20 cellular contexts compared by ENCODE assay signal in the genomic region with DNA sequence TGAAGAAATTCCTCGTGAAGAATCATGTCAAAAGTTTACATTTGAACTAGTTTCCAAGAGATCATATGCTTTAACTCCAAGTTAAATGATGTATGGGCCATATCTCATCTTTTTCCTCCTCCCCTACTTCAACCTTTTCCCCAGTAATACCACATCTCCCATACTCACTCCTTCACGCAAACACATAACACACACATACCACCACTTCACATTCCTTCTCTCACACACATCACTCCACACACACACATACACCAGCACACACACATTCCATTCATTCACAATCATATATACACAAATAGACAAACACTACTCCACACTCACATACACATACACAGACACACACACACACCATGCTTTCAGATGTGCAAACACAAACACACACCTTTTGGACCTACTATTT.
DNase-seq lines count a peak whose midpoint lies in the region; ATAC-seq, FAIRE-seq and TF ChIP-seq lines count a peak whose summit lies in the region.
"Had no signal": no experiment of that assay in that cellular context is flagged by ENCODE, and none has a peak within 500 bp of the region (broad histone marks: within the 10 kb centered on the region; RNA-seq: fewer than 3 reads in every experiment).

No MANE protein-coding gene starts in this region.

- H4K20me1 ChIP-seq in H1 (replicated peaks in 1 of 2; ENCODE audit: control insufficient read depth in 1 of 2, insufficient read depth in 2 of 2, low read length in 2 of 2), result no peaks in the 10 kb centered on the region

- no peak overlapping the region for H3K4me3 ChIP-seq in AG10803 (ENCODE audit: low read length)
- no peak overlapping the region for H3K4me3 ChIP-seq in H1 (ENCODE audit: extremely low read depth in 1 of 4, insufficient read depth in 2 of 4, low read depth in 3 of 4, low read length in 4 of 4)
- no peak overlapping the region for H3K4me3 ChIP-seq in adrenal gland
- H3K4me3 ChIP-seq: GM12878, GM23248 had no signal

- no peaks in the 10 kb centered on the region for H3K79me1 ChIP-seq in H1 (ENCODE audit: low read depth, low read length)

- H3K18ac ChIP-seq in H1 (ENCODE audit: extremely low read depth, low read length), result no peak overlapping the region

- H2BK120ac ChIP-seq in H1 (replicated peaks; ENCODE audit: low read depth, low read length), result no peak overlapping the region

- no peak overlapping the region for H2BK5ac ChIP-seq in H1 (ENCODE audit: low read depth, low read length)

- ATAC-seq in HG02610 (IDR thresholded peaks at IDR 0.05; ENCODE audit: unreplicated experiment) (no peak), GM18519 (IDR thresholded peaks at IDR 0.05; ENCODE audit: low FRiP score, unreplicated experiment) (no peak)
- ATAC-seq: GM12878 had no signal

- H3K23ac ChIP-seq in H1 (ENCODE audit: insufficient read length), result no peak overlapping the region

- no peak for TF ChIP-seq RAD21 in H1 (IDR thresholded peaks at IDR 0.05 in 1 of 2, conservative IDR thresholded peaks at IDR 0.05 in 1 of 2; ENCODE audit: low read depth in 2 of 2, low read length in 2 of 2)

- H3K9me3 ChIP-seq in H1 (ENCODE audit: insufficient read depth in 2 of 2, low read depth in 1 of 2, low read length in 1 of 2), result no peaks in the 10 kb centered on the region
- H3K9me3 ChIP-seq in adrenal gland (replicated peaks in 1 of 3), result no peaks in the 10 kb centered on the region

- H2BK15ac ChIP-seq in H1 (ENCODE audit: low read length), result peak overlapping the region; percentile 77

- H3K27ac Mint-ChIP-seq in HFFc6 (peak overlapping the region; percentile 18), mesothelial cell of epicardium (peak overlapping the region; percentile 1)
- H3K27ac Mint-ChIP-seq: B cell had no signal

- no peak overlapping the region for H3K9ac ChIP-seq in H1 (replicated peaks in 1 of 4; ENCODE audit: extremely low read depth in 1 of 4, low read depth in 3 of 4, low read length in 3 of 4)
- H3K9ac ChIP-seq: GM23248 had no signal

- no peaks in the 10 kb centered on the region for H3K36me3 ChIP-seq in H1 (ENCODE audit: control insufficient read depth in 2 of 4, insufficient read depth in 4 of 4, low read length in 3 of 4)
- no peaks in the 10 kb centered on the region for H3K36me3 ChIP-seq in adrenal gland (replicated peaks in 1 of 2)

- WGBS in H1 (ENCODE audit: extremely low coverage in 1 of 2, insufficient coverage in 1 of 2, insufficient read length in 1 of 2, insufficient replicate concordance in 2 of 2, low coverage in 1 of 2, low lambda C conversion rate in 2 of 2, missing lambda C conversion rate in 1 of 2), 2 experiments, result 50 to 100% methylated on average over 1 to 2 of the region's 2 CpGs
- WGBS in adrenal gland, 4 donors, result 56 to 89% (median 74%) methylated on average over 2 of the region's 2 CpGs

- TF ChIP-seq CTCF in AG10803 (conservative IDR thresholded peaks at IDR 0.05; ENCODE audit: low read length) (no peak), HFFc6 (IDR thresholded peaks at IDR 0.05) (no peak), H1 (IDR thresholded peaks at IDR 0.05; ENCODE audit: control extremely low read depth in 1 of 3, insufficient read depth in 1 of 3, low read depth in 1 of 3, low read length in 3 of 3) (no peak), mesothelial cell of epicardium (IDR thresholded peaks at IDR 0.05; ENCODE audit: unreplicated experiment) (no peak), adrenal gland (IDR thresholded peaks at IDR 0.05) (no peak)

- DNase-seq in AG10803 (ENCODE audit: low read depth), result peak; percentile 44
- DNase-seq in HFFc6, result no peak
- DNase-seq in H1 (ENCODE audit: low read depth in 1 of 2, low spot score in 2 of 2), result no peak
- no peak for DNase-seq in mesothelial cell of epicardium (ENCODE audit: low spot score in 2 of 2, unreplicated experiment in 2 of 2)
- no peak for DNase-seq in adrenal gland
- DNase-seq in H54 (ENCODE audit: insufficient read length, low spot score), result no peak
- DNase-seq: GF-D8, GM23248, KBM-7, NCI-H1694 treated with DMSO at 0.1 percent for 48 hours, NCI-H2107, NCI-H510A, NCI-H82, Right ventricle myocardium superior had no signal

- TF ChIP-seq POLR2A in H1 (IDR thresholded peaks at IDR 0.05; ENCODE audit: control extremely low read depth in 1 of 2, low read depth in 2 of 2, low read length in 2 of 2), result no peak
- no peak for TF ChIP-seq POLR2A in adrenal gland (IDR thresholded peaks at IDR 0.05)
- no peak for TF ChIP-seq POLR2A in H54 (IDR thresholded peaks at IDR 0.05; ENCODE audit: low read depth, low read length)

- CTCF ChIA-PET in H1 (lab: Charles Lee; ENCODE audit: partially characterized antibody), result no interaction called here

- H3K4me1 ChIP-seq in H1 (replicated peaks in 1 of 4; ENCODE audit: control insufficient read depth in 3 of 4, insufficient read depth in 4 of 4, low read length in 3 of 4) (peaks cover 0 to 8% (median 0%) of the 10 kb centered on the region in 4 experiments; a peak in 1 of 7 replicates), adrenal gland (replicated peaks in 1 of 2) (peaks cover 0 to 12% of the 10 kb centered on the region in 2 donors)

- H4K91ac ChIP-seq in H1 (replicated peaks; ENCODE audit: insufficient read length, low read length), result no peak overlapping the region

- no peaks in the 10 kb centered on the region for H3K9me3 Mint-ChIP-seq in HFFc6
- H3K9me3 Mint-ChIP-seq in mesothelial cell of epicardium, result peaks cover 3% of the 10 kb centered on the region

- H3K36me3 Mint-ChIP-seq in HFFc6 (ENCODE audit: low read depth) (no peaks in the 10 kb centered on the region; the same call in 1 of the 2 replicates), mesothelial cell of epicardium (no peaks in the 10 kb centered on the region)

- POLR2A ChIA-PET in H1 (lab: Charles Lee; ENCODE audit: partially characterized antibody), result no interaction called here

- H3K27ac ChIP-seq in H1 (ENCODE audit: low read depth, low read length), result no peak overlapping the region
- H3K27ac ChIP-seq in adrenal gland, result no peak overlapping the region
- H3K27ac ChIP-seq: 22Rv1, GM23248 had no signal

- H3K56ac ChIP-seq in H1 (replicated peaks; ENCODE audit: insufficient read length, low read depth, low read length), result no peak overlapping the region

- TF ChIP-seq EP300 in H1 (IDR thresholded peaks at IDR 0.05; ENCODE audit: borderline replicate concordance in 1 of 2, low read depth in 2 of 2, low read length in 2 of 2), result no peak

- FAIRE-seq in H1 (lab: Jason Lieb, UNC), result no peak
- no peak for FAIRE-seq in H54 (lab: Jason Lieb, UNC)
- FAIRE-seq: GM12878, GM19239 had no signal

- H3K79me2 ChIP-seq in H1 (ENCODE audit: control insufficient read depth in 1 of 2, insufficient read depth in 2 of 2, low read length in 2 of 2), result no peaks in the 10 kb centered on the region

- no peak overlapping the region for H3K14ac ChIP-seq in H1 (ENCODE audit: insufficient read length)

- H2BK12ac ChIP-seq in H1 (ENCODE audit: low read depth, low read length), result no peak overlapping the region

- H4K8ac ChIP-seq in H1 (ENCODE audit: extremely low read depth, insufficient read depth, low read length), result no peak overlapping the region

- H3K4ac ChIP-seq in H1 (replicated peaks; ENCODE audit: insufficient read length, low read depth, low read length), result no peak overlapping the region

- H3K27me3 ChIP-seq in H1 (replicated peaks in 1 of 4; ENCODE audit: control insufficient read depth in 3 of 4, extremely low read depth in 1 of 4, insufficient read depth in 3 of 4, low read length in 3 of 4) (no peaks in the 10 kb centered on the region), adrenal gland (no peaks in the 10 kb centered on the region)

- H3K4me1 Mint-ChIP-seq in HFFc6 (ENCODE audit: low read depth) (peaks cover 46% of the 10 kb centered on the region), mesothelial cell of epicardium (peaks cover 43% of the 10 kb centered on the region)
- H3K4me1 Mint-ChIP-seq: B cell had no signal

- no peak overlapping the region for H2AK5ac ChIP-seq in H1 (ENCODE audit: low read depth, low read length)

- H4K5ac ChIP-seq in H1 (ENCODE audit: insufficient read length, low read depth, low read length), result no peak overlapping the region

- H3K23me2 ChIP-seq in H1 (ENCODE audit: low read depth, low read length), result peaks cover 3% of the 10 kb centered on the region; the same call in 1 of the 2 replicates

- H3K27me3 Mint-ChIP-seq in HFFc6 (ENCODE audit: insufficient read depth), result no peaks in the 10 kb centered on the region; the same call in 1 of the 2 replicates
- H3K27me3 Mint-ChIP-seq in mesothelial cell of epicardium (ENCODE audit: low read depth), result no peaks in the 10 kb centered on the region
- H3K27me3 Mint-ChIP-seq: B cell had no signal

- H2BK20ac ChIP-seq in H1 (ENCODE audit: low read length), result no peak overlapping the region; the same call in 1 of the 2 replicates

- H2AFZ ChIP-seq in H1 (ENCODE audit: low read length), result no peak overlapping the region
- H2AFZ ChIP-seq: GM23248 had no signal

- no peak overlapping the region for H3K4me3 Mint-ChIP-seq in HFFc6
- no peak overlapping the region for H3K4me3 Mint-ChIP-seq in mesothelial cell of epicardium
- H3K4me3 Mint-ChIP-seq: B cell had no signal

- intact Hi-C loops in adrenal gland (cut with DNase I), result no loop called here

- no peak overlapping the region for H3K4me2 ChIP-seq in H1 (ENCODE audit: insufficient read depth in 1 of 2, low read depth in 2 of 2, low read length in 2 of 2)

TF ChIP-seq in H1, 55 proteins besides CTCF, POLR2A, EP300 and RAD21:
- TF ChIP-seq NRF1 (IDR thresholded peaks at IDR 0.05; ENCODE audit: low read depth, low read length) (no peak), TCF12 (IDR thresholded peaks at IDR 0.05; ENCODE audit: low read depth, low read length) (no peak), RXRA (IDR thresholded peaks at IDR 0.05; ENCODE audit: insufficient read depth, low read depth, low read length) (no peak), RBBP5 (IDR thresholded peaks at IDR 0.05; ENCODE audit: borderline replicate concordance, low read depth, low read length) (no peak), TAF7 (optimal IDR thresholded peaks at IDR 0.05; ENCODE audit: borderline replicate concordance, low read depth, low read length) (no peak), PHF8 (conservative IDR thresholded peaks at IDR 0.05; ENCODE audit: low read depth, low read length) (no peak), RNF2 (IDR thresholded peaks at IDR 0.05; ENCODE audit: borderline replicate concordance, low read depth, low read length, missing control alignments, poor library complexity, severe bottlenecking) (no peak), CHD2 (IDR thresholded peaks at IDR 0.05; ENCODE audit: low read length) (no peak), CHD1 (IDR thresholded peaks at IDR 0.05; ENCODE audit: low read depth, low read length) (no peak), TEAD4 (IDR thresholded peaks at IDR 0.05; ENCODE audit: low read depth, low read length) (no peak), SP1 (IDR thresholded peaks at IDR 0.05; ENCODE audit: low read depth, low read length) (no peak), KDM1A (IDR thresholded peaks at IDR 0.05; ENCODE audit: borderline replicate concordance, low read length) (no peak), MAX (IDR thresholded peaks at IDR 0.05) (no peak), CREB1 (IDR thresholded peaks at IDR 0.05) (no peak), TBP (IDR thresholded peaks at IDR 0.05; ENCODE audit: low read depth, low read length) (no peak)
TF ChIP-seq in H1: peak in this region for 0.
